ENCODE assay signal across 1 cellular context in genomic region chr18:46169464-46169941, GRCh38.
TF ChIP-seq lines count a peak whose summit lies in the region.

No MANE protein-coding gene starts in this region.

TF ChIP-seq in HepG2, 621 proteins besides CTCF, POLR2A, EP300 and RAD21 (continued from another document and continues in another):
- TF ChIP-seq THAP9 (CRISPR knock-in tag; IDR thresholded peaks at IDR 0.05; ENCODE audit: borderline replicate concordance) (peak; percentile 38; the same call in 1 of the 2 replicates), RARA (CRISPR knock-in tag; IDR thresholded peaks at IDR 0.05) (peak; percentile 67), ZFP90 (CRISPR knock-in tag; IDR thresholded peaks at IDR 0.05; ENCODE audit: borderline replicate concordance) (no peak; the same call in 1 of the 2 replicates), ZNF713 (CRISPR knock-in tag; IDR thresholded peaks at IDR 0.05) (0 out of 2 replicates have a peak, but pooled peaks have one; percentile 76), ZFX (CRISPR knock-in tag; IDR thresholded peaks at IDR 0.05; ENCODE audit: low read depth) (peak; percentile 46; the same call in 1 of the 2 replicates), RERE (CRISPR knock-in tag; IDR thresholded peaks at IDR 0.05; ENCODE audit: low read depth) (no peak), ZNF44 (CRISPR knock-in tag; IDR thresholded peaks at IDR 0.05) (no peak), TRIM22 (IDR thresholded peaks at IDR 0.05) (no peak), SRF (IDR thresholded peaks at IDR 0.05; ENCODE audit: low read depth, low read length) (no peak), GLI4 (CRISPR knock-in tag; IDR thresholded peaks at IDR 0.05; ENCODE audit: borderline replicate concordance) (no peak), ZKSCAN1 (IDR thresholded peaks at IDR 0.05; ENCODE audit: low read length) (no peak), PBX3 (CRISPR knock-in tag; IDR thresholded peaks at IDR 0.05; ENCODE audit: borderline replicate concordance) (no peak), SRY (CRISPR knock-in tag; IDR thresholded peaks at IDR 0.05) (no peak), SOX6 (IDR thresholded peaks at IDR 0.05) (no peak), SOX6 (CRISPR knock-in tag; IDR thresholded peaks at IDR 0.05) (peak; percentile 28; the same call in 1 of the 2 replicates), ZBTB3 (CRISPR knock-in tag; IDR thresholded peaks at IDR 0.05; ENCODE audit: borderline replicate concordance, low read depth) (no peak), ZNF687 (CRISPR knock-in tag; IDR thresholded peaks at IDR 0.05) (peak; percentile 71), MIER2 (CRISPR knock-in tag; IDR thresholded peaks at IDR 0.05) (no peak), ZNF878 (CRISPR knock-in tag; IDR thresholded peaks at IDR 0.05) (no peak), TOPORS (CRISPR knock-in tag; IDR thresholded peaks at IDR 0.05) (no peak), ZNF496 (CRISPR knock-in tag; IDR thresholded peaks at IDR 0.05; ENCODE audit: insufficient replicate concordance) (no peak), YEATS4 (CRISPR knock-in tag; IDR thresholded peaks at IDR 0.05; ENCODE audit: borderline replicate concordance) (no peak), FOXC1 (CRISPR knock-in tag; IDR thresholded peaks at IDR 0.05; ENCODE audit: borderline replicate concordance) (peak; percentile 48; the same call in 1 of the 2 replicates), KLF15 (CRISPR knock-in tag; IDR thresholded peaks at IDR 0.05; ENCODE audit: borderline replicate concordance) (no peak), MAX (IDR thresholded peaks at IDR 0.05) (peak; percentile 15; the same call in 1 of the 2 replicates), TFAP4 (IDR thresholded peaks at IDR 0.05; ENCODE audit: borderline replicate concordance, low read depth) (no peak), ZBTB38 (CRISPR knock-in tag; IDR thresholded peaks at IDR 0.05) (no peak), ELF1 (CRISPR knock-in tag; IDR thresholded peaks at IDR 0.05) (no peak), IRX3 (CRISPR knock-in tag; IDR thresholded peaks at IDR 0.05; ENCODE audit: borderline replicate concordance, low read depth) (no peak), ZNF407 (CRISPR knock-in tag; IDR thresholded peaks at IDR 0.05; ENCODE audit: not compliant biosample characterization) (no peak)
